13 cellular contexts compared by ENCODE assay signal in genomic region chr2:237431372-237431771, GRCh38. TPM values are rescaled to one million over a fixed set of nuclear protein-coding genes. Genes with fewer than 3 reads are reported as not detected.
DNase-seq lines count a peak whose midpoint lies in the region; ATAC-seq and TF ChIP-seq lines count a peak whose summit lies in the region.
"Had no signal": no experiment of that assay in that cellular context is flagged by ENCODE, and none has a peak within 500 bp of the region (broad histone marks: within the 10 kb centered on the region; RNA-seq: fewer than 3 reads in every experiment).

No MANE protein-coding gene starts in this region.

- H3K9me3 Mint-ChIP-seq in stimulated activated naive CD8-positive, alpha-beta T cell treated with anti-CD3 and anti-CD28 coated beads, Interleukin-15, Interleukin-2, amounts not matched to agents 100 ng/mL and 50 ng/mL, for 24 hours: no peaks in the 10 kb centered on the region

- no peaks in the 10 kb centered on the region for H3K9me3 ChIP-seq in ovary
- H3K9me3 ChIP-seq: adrenal gland, uterus had no signal

- WGBS in ovary, 3 donors: 95 to 100% (median 98%) methylated on average over 1 of the region's 1 CpG

- H3K4me1 ChIP-seq in ovary (ENCODE audit: insufficient read depth): peaks cover 15% of the 10 kb centered on the region
- H3K4me1 ChIP-seq: adrenal gland had no signal

- no peaks in the 10 kb centered on the region for H3K27me3 Mint-ChIP-seq in stimulated activated naive CD8-positive, alpha-beta T cell treated with anti-CD3 and anti-CD28 coated beads, Interleukin-15, Interleukin-2, amounts not matched to agents 100 ng/mL and 50 ng/mL, for 24 hours

- TF ChIP-seq EP300 in ovary (IDR thresholded peaks at IDR 0.05): no peak

- no peak for ATAC-seq in GM19023 (IDR thresholded peaks at IDR 0.05; ENCODE audit: unreplicated experiment)

- DNase-seq in stimulated activated CD4-positive, alpha-beta T cell treated with anti-CD3 and anti-CD28 coated beads, Interleukin-15, amount 100 ng/mL, for 24 hours: peak; percentile 64
- DNase-seq in stimulated activated CD4-positive, alpha-beta T cell treated with anti-CD3 and anti-CD28 coated beads, Interleukin-4, amount 100 ng/mL, for 4 hours: no peak
- DNase-seq in SK-MEL-5 (ENCODE audit: low read depth, low spot score) (peak; percentile 34), fibroblast of mammary gland (ENCODE audit: low read depth) (peak; percentile 99), ovary (no peak)
- DNase-seq in activated effector memory CD4-positive, alpha-beta T cell treated with anti-CD3 and anti-CD28 coated beads, Interleukin-2, amount 50 U/mL, for 16 hours: no peak
- DNase-seq: adrenal gland, NCI-H2171, uterus, WERI-Rb-1 had no signal

- intact Hi-C loops in ovary (cut with DNase I): no loop called here

- H3K27ac Mint-ChIP-seq in stimulated activated naive CD8-positive, alpha-beta T cell treated with anti-CD3 and anti-CD28 coated beads, Interleukin-15, Interleukin-2, amounts not matched to agents 100 ng/mL and 50 ng/mL, for 24 hours: peak overlapping the region; percentile 96

- H3K27ac ChIP-seq in ovary: no peak overlapping the region
- H3K27ac ChIP-seq: adrenal gland, WERI-Rb-1 had no signal

- H3K4me3 Mint-ChIP-seq in stimulated activated naive CD8-positive, alpha-beta T cell treated with anti-CD3 and anti-CD28 coated beads, Interleukin-15, Interleukin-2, amounts not matched to agents 100 ng/mL and 50 ng/mL, for 24 hours: peak overlapping the region; percentile 89

- no peak overlapping the region for H3K4me3 ChIP-seq in fibroblast of mammary gland (ENCODE audit: control insufficient read depth, low read depth, low read length)
- H3K4me3 ChIP-seq in ovary: no peak overlapping the region
- H3K4me3 ChIP-seq: adrenal gland, skin epidermis, uterus had no signal

- in situ Hi-C loops in SK-MEL-5 (cut with HindIII; ENCODE audit: low pct_unique_long_range_greater_than_20kb, low sequenced_read_pairs): no loop called here

- no peak for TF ChIP-seq CTCF in fibroblast of mammary gland (conservative IDR thresholded peaks at IDR 0.05; ENCODE audit: control insufficient read depth, insufficient read depth, low read depth, low read length)
- no peak for TF ChIP-seq CTCF in ovary (IDR thresholded peaks at IDR 0.05)

- H3K36me3 Mint-ChIP-seq in stimulated activated naive CD8-positive, alpha-beta T cell treated with anti-CD3 and anti-CD28 coated beads, Interleukin-15, Interleukin-2, amounts not matched to agents 100 ng/mL and 50 ng/mL, for 24 hours (ENCODE audit: low read depth): peaks cover 21% of the 10 kb centered on the region

- no peaks in the 10 kb centered on the region for H3K27me3 ChIP-seq in ovary
- H3K27me3 ChIP-seq: uterus had no signal

- TF ChIP-seq POLR2A in ovary (IDR thresholded peaks at IDR 0.05): no peak

- H3K36me3 ChIP-seq in ovary: no peaks in the 10 kb centered on the region
- H3K36me3 ChIP-seq: adrenal gland, uterus, WERI-Rb-1 had no signal

- peaks cover 100% of the 10 kb centered on the region for H3K4me1 Mint-ChIP-seq in stimulated activated naive CD8-positive, alpha-beta T cell treated with anti-CD3 and anti-CD28 coated beads, Interleukin-15, Interleukin-2, amounts not matched to agents 100 ng/mL and 50 ng/mL, for 24 hours (ENCODE audit: low read depth)

RNA-seq across cellular contexts. Expression of gene COL6A3, which starts 17.4 kb away (rescaled TPM):
- total RNA-seq in SK-MEL-5 (2014; rRNA removed; shearing (Covaris generic)): 0.05 and 0.11 TPM in 2 replicates
- 0.04 and 0.32 TPM in 2 replicates for polyA plus RNA-seq in SK-MEL-5 (2015; cell fraction: cytosol; rRNA removed)
- not detected in 2 replicates for polyA plus RNA-seq in SK-MEL-5 (2015; cell fraction: nucleus; rRNA removed)
- 100 to 1,000 TPM; 113 to 520 (median 431) TPM for total RNA-seq in ovary
- polyA plus RNA-seq in ovary: 100 to 1,000 TPM; 105 to 356 TPM

RNA-seq across cellular contexts. Expression of gene MLPH, which starts 55.7 kb away (rescaled TPM):
- total RNA-seq in SK-MEL-5 (2014; rRNA removed; shearing (Covaris generic)): 82.9 and 92.8 TPM in 2 replicates
- polyA plus RNA-seq in SK-MEL-5 (2015; cell fraction: cytosol; rRNA removed): 41.2 and 50.8 TPM in 2 replicates
- polyA plus RNA-seq in SK-MEL-5 (2015; cell fraction: nucleus; rRNA removed): 957 and 1,306 TPM in 2 replicates
- 10 to 100 TPM in 6 of 7 donors, 1 to 10 TPM in 1; 7.8 to 67.5 (median 30.7) TPM for total RNA-seq in ovary
- 10 to 100 TPM in 1 of 2 donors, 1 to 10 TPM in 1; 9.0 to 23.3 TPM for polyA plus RNA-seq in ovary

Comparison
In these comparisons a context has a peak if more than half of its experiments do, and no peak if none do; other contexts are left out.
1. DNase-seq: peak in stimulated activated CD4-positive, alpha-beta T cell treated with anti-CD3 and anti-CD28 coated beads, Interleukin-15, amount 100 ng/mL, for 24 hours (single experiment), SK-MEL-5 (single experiment) and fibroblast of mammary gland (single experiment); none in stimulated activated CD4-positive, alpha-beta T cell treated with anti-CD3 and anti-CD28 coated beads, Interleukin-4, amount 100 ng/mL, for 4 hours (0 of 2), activated effector memory CD4-positive, alpha-beta T cell treated with anti-CD3 and anti-CD28 coated beads, Interleukin-2, amount 50 U/mL, for 16 hours (single experiment) and ovary (0 of 5).
2. RNA of gene COL6A3, which starts 17.4 kb away (total RNA-seq): 113 to 520 TPM in ovary; 0.05 to 0.11 TPM in SK-MEL-5; every median in the first group is over 100 times any median in the second.